Comparison of ENCODE assay signal across 1 cellular context in the genomic region with DNA sequence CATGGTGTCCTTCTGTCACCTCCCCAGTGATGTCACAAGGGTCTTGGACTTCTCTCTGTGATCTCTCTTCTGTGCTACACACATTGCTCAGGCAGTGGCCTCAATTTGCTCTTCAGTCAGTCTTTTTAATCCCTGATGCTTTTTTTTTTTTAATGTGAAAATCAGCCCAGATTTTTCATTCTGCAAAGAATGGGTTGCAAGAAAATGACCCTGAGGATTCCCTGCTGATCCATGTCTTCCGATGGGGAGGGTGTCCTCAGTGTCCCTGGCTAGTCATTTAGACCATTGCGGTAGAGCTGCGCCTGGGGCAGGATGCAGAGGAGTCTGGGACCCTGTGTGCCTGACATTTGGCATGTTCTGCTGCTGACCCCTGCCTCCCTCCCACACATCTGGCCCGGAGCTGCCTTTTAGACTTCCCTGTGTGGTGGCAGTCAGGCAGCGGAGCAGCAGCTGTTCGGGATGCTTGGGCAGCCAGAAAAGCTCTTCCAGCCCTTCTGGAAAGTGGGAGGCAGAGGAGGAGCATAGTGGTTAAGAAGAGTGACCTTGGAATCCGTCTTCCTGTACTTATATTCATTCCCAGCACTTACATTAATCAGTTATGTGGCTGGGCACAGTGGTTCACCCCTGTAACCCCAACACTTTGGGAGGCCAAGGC.
TF ChIP-seq lines count a peak whose summit lies in the region.

No MANE protein-coding gene starts in this region.

TF ChIP-seq in IMR-90, 13 proteins besides CTCF, POLR2A, EP300 and RAD21:
- TF ChIP-seq, protein P1, sequence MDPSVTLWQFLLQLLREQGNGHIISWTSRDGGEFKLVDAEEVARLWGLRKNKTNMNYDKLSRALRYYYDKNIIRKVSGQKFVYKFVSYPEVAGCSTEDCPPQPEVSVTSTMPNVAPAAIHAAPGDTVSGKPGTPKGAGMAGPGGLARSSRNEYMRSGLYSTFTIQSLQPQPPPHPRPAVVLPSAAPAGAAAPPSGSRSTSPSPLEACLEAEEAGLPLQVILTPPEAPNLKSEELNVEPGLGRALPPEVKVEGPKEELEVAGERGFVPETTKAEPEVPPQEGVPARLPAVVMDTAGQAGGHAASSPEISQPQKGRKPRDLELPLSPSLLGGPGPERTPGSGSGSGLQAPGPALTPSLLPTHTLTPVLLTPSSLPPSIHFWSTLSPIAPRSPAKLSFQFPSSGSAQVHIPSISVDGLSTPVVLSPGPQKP (IDR thresholded peaks at IDR 0.05; ENCODE audit: borderline replicate concordance, low read depth, low read length): no peak
- no peak for TF ChIP-seq SMC3 (IDR thresholded peaks at IDR 0.05; ENCODE audit: low read depth, low read length)
- no peak for TF ChIP-seq MAFK (IDR thresholded peaks at IDR 0.05; ENCODE audit: low read depth, low read length)
- no peak for TF ChIP-seq CEBPB (IDR thresholded peaks at IDR 0.05; ENCODE audit: low read depth, low read length)
- TF ChIP-seq MXI1 (IDR thresholded peaks at IDR 0.05; ENCODE audit: borderline replicate concordance, low read depth, low read length): no peak
- no peak for TF ChIP-seq RFX5 (IDR thresholded peaks at IDR 0.05; ENCODE audit: low read depth, low read length)
- TF ChIP-seq BHLHE40 (IDR thresholded peaks at IDR 0.05; ENCODE audit: low read depth, low read length): no peak
- no peak for TF ChIP-seq USF2 (IDR thresholded peaks at IDR 0.05; ENCODE audit: low read depth, low read length)
TF ChIP-seq in IMR-90: peak in this region for 0.
